Comparison of ENCODE assay signal across 1 cellular context in genomic region chr5:149485655-149486615, GRCh38.
TF ChIP-seq lines count a peak whose summit lies in the region.

No MANE protein-coding gene starts in this region.

TF ChIP-seq in SK-N-SH, 30 proteins besides CTCF, POLR2A, EP300 and RAD21 (continued from another document):
- peak; percentile 38; the same call in 1 of the 2 replicates for TF ChIP-seq REST (IDR thresholded peaks at IDR 0.05; ENCODE audit: low read depth, low read length)
- no peak for TF ChIP-seq RFX5 (IDR thresholded peaks at IDR 0.05; ENCODE audit: low read length)
- TF ChIP-seq FOSL2 (IDR thresholded peaks at IDR 0.05; ENCODE audit: borderline replicate concordance, low read depth), result peak; percentile 96
- peak; percentile 20; the same call in 1 of the 2 replicates for TF ChIP-seq ELF1 (IDR thresholded peaks at IDR 0.05)
- TF ChIP-seq TEAD4 (IDR thresholded peaks at IDR 0.05; ENCODE audit: borderline replicate concordance, insufficient read depth), result peak; percentile 92
- TF ChIP-seq RXRA (IDR thresholded peaks at IDR 0.05; ENCODE audit: borderline replicate concordance, low read depth), result peak; percentile 85; the same call in 1 of the 2 replicates
- no peak for TF ChIP-seq USF2 (IDR thresholded peaks at IDR 0.05; ENCODE audit: borderline replicate concordance, low read depth, low read length)
- peak; percentile 94 for TF ChIP-seq NFIC (IDR thresholded peaks at IDR 0.05; ENCODE audit: borderline replicate concordance)
- peak; percentile 99 for TF ChIP-seq TCF12 (IDR thresholded peaks at IDR 0.05)
- no peak for TF ChIP-seq FOXJ3 (CRISPR knock-in tag; IDR thresholded peaks at IDR 0.05)
- TF ChIP-seq GABPA (IDR thresholded peaks at IDR 0.05; ENCODE audit: low read depth), result 0 out of 2 replicates have a peak, but pooled peaks have one; percentile 11
- TF ChIP-seq YY1 (IDR thresholded peaks at IDR 0.05; ENCODE audit: low read depth), result no peak
